1 cellular context compared by ENCODE assay signal in the genomic region with DNA sequence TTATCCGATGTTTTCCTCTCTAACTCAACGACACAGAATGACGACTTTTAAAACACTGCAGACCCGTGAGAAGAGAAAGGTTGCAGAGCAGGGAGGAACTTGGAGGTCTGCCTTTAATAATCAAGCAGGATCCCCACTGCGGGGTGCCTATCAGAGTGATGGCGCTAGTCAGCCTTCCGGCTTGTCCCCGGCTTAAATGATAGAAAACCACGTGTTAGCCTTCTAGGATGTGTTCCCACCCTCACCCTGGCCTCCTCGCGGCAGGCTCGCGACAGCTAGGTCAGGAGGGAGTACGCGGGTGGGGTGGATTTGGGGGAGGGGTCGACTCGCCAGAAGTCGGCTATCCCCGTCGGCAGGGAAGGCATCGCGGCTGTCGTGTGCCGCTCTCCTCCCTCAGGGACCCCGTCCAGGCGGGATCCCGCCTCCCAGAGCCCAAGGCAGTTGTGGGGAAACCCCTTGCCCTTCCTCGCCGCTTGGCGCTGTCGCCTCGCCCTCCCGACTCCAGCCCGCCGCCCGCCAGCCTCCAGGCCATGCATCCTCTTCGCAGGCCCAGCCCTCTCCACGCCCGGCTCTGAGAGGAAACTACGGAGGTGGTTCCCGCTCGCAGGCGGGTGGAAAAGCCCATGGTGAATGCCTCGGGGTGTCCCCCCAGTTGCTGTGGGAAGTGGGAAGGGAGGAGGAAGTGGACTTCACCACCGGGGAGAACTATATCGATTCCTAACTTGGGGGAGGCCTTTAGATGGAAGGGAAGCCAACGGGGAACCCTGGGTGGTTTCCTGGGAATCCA.
TF ChIP-seq lines count a peak whose summit lies in the region.

No MANE protein-coding gene starts in this region.

TF ChIP-seq in K562, 482 proteins besides CTCF, POLR2A, EP300 and RAD21 (continued from another document):
- TF ChIP-seq MGA (IDR thresholded peaks at IDR 0.05) (peak; percentile 94), TGIF2 (CRISPR knock-in tag; IDR thresholded peaks at IDR 0.05) (peak; percentile 81; the same call in 1 of the 2 replicates), SREBF1 (IDR thresholded peaks at IDR 0.05; ENCODE audit: borderline replicate concordance, low read depth, low read length) (no peak), CHD1 (IDR thresholded peaks at IDR 0.05; ENCODE audit: low read length) (peak; percentile 4), HDAC1 (IDR thresholded peaks at IDR 0.05) (peak in 1 of 2 experiments; percentile 70; a peak in 1 of 4 replicates), USF1 (CRISPR knock-in tag; IDR thresholded peaks at IDR 0.05) (peak; percentile 49), RHOXF2B (CRISPR knock-in tag; conservative IDR thresholded peaks at IDR 0.05) (no peak), ATF7 (IDR thresholded peaks at IDR 0.05) (no peak), TAF1 (IDR thresholded peaks at IDR 0.05; ENCODE audit: control insufficient read depth, extremely low read depth, insufficient read depth, low read length, severe bottlenecking) (peak; percentile 56), ZNF695 (CRISPR knock-in tag; IDR thresholded peaks at IDR 0.05) (no peak), ZNF511 (CRISPR knock-in tag; IDR thresholded peaks at IDR 0.05) (peak; percentile 78), HDAC2 (IDR thresholded peaks at IDR 0.05) (0 out of 2 replicates have a peak, but pooled peaks have one; percentile 44), MAZ (CRISPR knock-in tag; conservative IDR thresholded peaks at IDR 0.05 in 1 of 2, IDR thresholded peaks at IDR 0.05 in 1 of 2) (peak; percentile 21 to 56; a peak in 2 of 4 replicates), SRF (CRISPR knock-in tag; IDR thresholded peaks at IDR 0.05) (peak in 1 of 2 experiments; percentile 7; a peak in 1 of 4 replicates), UBTF (IDR thresholded peaks at IDR 0.05; ENCODE audit: borderline replicate concordance in 1 of 2, low read depth in 2 of 2, low read length in 2 of 2) (peak; percentile 18 to 19; a peak in 1 of 4 replicates), E2F4 (CRISPR knock-in tag; IDR thresholded peaks at IDR 0.05; ENCODE audit: low read depth) (peak; percentile 87)
- TF ChIP-seq, protein P1, sequence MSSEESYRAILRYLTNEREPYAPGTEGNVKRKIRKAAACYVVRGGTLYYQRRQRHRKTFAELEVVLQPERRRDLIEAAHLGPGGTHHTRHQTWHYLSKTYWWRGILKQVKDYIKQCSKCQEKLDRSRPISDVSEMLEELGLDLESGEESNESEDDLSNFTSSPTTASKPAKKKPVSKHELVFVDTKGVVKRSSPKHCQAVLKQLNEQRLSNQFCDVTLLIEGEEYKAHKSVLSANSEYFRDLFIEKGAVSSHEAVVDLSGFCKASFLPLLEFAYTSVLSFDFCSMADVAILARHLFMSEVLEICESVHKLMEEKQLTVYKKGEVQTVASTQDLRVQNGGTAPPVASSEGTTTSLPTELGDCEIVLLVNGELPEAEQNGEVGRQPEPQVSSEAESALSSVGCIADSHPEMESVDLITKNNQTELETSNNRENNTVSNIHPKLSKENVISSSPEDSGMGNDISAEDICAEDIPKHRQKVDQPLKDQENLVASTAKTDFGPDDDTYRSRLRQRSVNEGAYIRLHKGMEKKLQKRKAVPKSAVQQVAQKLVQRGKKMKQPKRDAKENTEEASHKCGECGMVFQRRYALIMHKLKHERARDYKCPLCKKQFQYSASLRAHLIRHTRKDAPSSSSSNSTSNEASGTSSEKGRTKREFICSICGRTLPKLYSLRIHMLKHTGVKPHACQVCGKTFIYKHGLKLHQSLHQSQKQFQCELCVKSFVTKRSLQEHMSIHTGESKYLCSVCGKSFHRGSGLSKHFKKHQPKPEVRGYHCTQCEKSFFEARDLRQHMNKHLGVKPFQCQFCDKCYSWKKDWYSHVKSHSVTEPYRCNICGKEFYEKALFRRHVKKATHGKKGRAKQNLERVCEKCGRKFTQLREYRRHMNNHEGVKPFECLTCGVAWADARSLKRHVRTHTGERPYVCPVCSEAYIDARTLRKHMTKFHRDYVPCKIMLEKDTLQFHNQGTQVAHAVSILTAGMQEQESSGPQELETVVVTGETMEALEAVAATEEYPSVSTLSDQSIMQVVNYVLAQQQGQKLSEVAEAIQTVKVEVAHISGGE (CRISPR knock-in tag; IDR thresholded peaks at IDR 0.05), result no peak
- TF ChIP-seq, protein P2, sequence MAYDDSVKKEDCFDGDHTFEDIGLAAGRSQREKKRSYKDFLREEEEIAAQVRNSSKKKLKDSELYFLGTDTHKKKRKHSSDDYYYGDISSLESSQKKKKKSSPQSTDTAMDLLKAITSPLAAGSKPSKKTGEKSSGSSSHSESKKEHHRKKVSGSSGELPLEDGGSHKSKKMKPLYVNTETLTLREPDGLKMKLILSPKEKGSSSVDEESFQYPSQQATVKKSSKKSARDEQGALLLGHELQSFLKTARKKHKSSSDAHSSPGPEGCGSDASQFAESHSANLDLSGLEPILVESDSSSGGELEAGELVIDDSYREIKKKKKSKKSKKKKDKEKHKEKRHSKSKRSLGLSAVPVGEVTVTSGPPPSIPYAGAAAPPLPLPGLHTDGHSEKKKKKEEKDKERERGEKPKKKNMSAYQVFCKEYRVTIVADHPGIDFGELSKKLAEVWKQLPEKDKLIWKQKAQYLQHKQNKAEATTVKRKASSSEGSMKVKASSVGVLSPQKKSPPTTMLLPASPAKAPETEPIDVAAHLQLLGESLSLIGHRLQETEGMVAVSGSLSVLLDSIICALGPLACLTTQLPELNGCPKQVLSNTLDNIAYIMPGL (CRISPR knock-in tag; IDR thresholded peaks at IDR 0.05), result peak; percentile 85; the same call in 1 of the 2 replicates
TF ChIP-seq in K562: peak in this region for 69.
